In the genomic region with DNA sequence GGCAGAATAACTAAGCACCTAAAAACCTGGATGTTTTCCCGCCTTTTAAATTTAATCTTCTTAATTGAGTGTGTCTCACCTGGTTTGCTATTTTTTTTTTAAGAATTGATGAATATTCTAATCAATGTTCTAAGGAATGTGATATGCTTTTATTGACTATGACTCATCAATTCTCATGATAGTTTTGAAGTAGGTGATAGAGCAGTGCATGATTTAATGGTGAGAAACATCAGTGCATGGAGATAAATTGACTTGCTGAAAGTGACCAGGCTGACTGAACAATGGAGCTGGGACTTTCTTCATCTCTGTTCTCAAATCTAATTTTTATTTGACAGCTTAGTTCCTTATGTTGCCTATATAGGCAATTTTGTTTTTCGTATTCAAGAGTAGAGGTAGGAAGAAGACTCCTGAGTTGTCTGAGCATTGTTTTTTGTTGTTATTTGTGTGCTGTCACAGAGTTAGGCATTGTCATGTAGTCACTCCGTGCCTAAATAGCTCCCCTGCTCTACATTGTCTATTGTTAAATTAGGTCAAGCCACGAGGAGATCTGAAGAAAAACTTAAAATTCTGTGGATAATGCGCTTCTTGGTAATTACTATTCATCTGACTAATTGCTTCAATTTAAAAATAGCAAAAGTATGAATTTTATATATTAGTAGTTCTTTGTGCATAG, we compare ENCODE assay signal across 11 cellular contexts. TPM values are rescaled to one million over a fixed set of nuclear protein-coding genes. Genes with fewer than 3 reads are reported as not detected.
"Had no signal": no experiment of that assay in that cellular context is flagged by ENCODE, and none has a peak within 500 bp of the region (broad histone marks: within the 10 kb centered on the region; RNA-seq: fewer than 3 reads in every experiment).

No MANE protein-coding gene starts in this region.

RNA-seq across cellular contexts. Expression of a gene that starts 59.0 kb away (rescaled TPM):
- total RNA-seq: activated CD4-positive, alpha-beta memory T cell treated with anti-CD3 and anti-CD28 coated beads, Interleukin-2, amount 10 ng/mL, durations not matched to agents 7 days and 5 days; activated CD8-positive, alpha-beta memory T cell treated with anti-CD3 and anti-CD28 coated beads, Interleukin-2, amount 10 ng/mL, durations not matched to agents 7 days and 5 days; activated naive CD4-positive, alpha-beta T cell treated with anti-CD3 and anti-CD28 coated beads for 36 hours; activated naive CD4-positive, alpha-beta T cell treated with anti-CD3 and anti-CD28 coated beads, Interleukin-2, amount 50 U/mL, for 72 hours; adrenal gland; astrocyte; body of pancreas; breast epithelium; RPMI7951; SJSA1 had no signal
- polyA plus RNA-seq: adrenal gland, SK-N-SH had no signal
